11 cellular contexts compared by ENCODE assay signal in the genomic region with DNA sequence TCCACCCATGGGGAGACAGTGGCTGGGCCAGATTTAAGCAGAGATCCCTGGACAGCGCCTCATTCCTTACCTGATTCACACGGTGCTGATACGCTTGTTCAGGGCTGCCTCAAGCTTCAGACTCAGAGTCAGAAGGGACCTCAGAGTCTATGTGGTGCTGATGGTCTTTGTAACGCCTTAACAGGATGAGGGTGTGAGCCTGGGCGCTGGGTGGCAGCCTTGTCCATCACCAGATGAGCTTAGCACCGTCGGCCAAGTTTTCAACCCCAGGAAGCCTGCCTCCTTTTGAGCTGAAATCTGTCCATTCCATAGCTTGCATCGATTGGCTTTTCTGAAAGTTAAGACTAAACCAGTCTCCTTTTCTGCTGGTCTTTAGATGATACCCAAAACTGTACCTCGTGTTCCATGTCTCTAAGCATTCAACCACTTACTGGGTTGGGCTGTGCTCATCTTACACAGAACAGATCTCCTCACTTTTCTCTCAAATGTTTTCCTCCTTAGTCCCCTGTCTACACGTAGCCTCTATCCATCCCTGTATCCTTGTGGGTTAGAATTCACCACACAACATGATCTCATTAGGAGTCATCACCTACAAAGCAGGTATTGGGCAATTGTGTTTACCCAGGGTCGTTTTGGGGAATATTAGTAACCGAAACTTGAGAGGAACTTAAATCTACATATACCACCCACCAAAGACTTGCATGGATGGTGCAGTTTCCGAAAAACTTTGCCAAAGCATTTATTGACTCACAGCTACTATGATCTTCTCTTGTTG.
DNase-seq lines count a peak whose midpoint lies in the region; ATAC-seq, FAIRE-seq and TF ChIP-seq lines count a peak whose summit lies in the region.
"Had no signal": no experiment of that assay in that cellular context is flagged by ENCODE, and none has a peak within 500 bp of the region (broad histone marks: within the 10 kb centered on the region; RNA-seq: fewer than 3 reads in every experiment).

No MANE protein-coding gene starts in this region.

- no peak; the same call in 2 of the 3 replicates for ATAC-seq in K562
- peak; percentile 50 for ATAC-seq in left lobe of liver
- ATAC-seq in HG03354 (IDR thresholded peaks at IDR 0.05; ENCODE audit: poor library complexity, severe bottlenecking, unreplicated experiment): no peak

- WGBS in K562 (ENCODE audit: insufficient coverage, low coverage, missing lambda C conversion rate): under 1% methylated on average over 13 of the region's 13 CpGs

- peak in 2 of 3 experiments; percentile 18 to 26; a peak in 2 of 6 replicates for TF ChIP-seq CTCF in K562 (IDR thresholded peaks at IDR 0.05 in 2 of 3, conservative IDR thresholded peaks at IDR 0.05 in 1 of 3; ENCODE audit: insufficient read depth in 2 of 3, low read depth in 1 of 3, low read length in 3 of 3)
- no peak for TF ChIP-seq CTCF in HFFc6 (IDR thresholded peaks at IDR 0.05)

- 0 out of 2 replicates have a peak, but pooled peaks cover 4% of the 10 kb centered on the region for H3K36me3 Mint-ChIP-seq in HFFc6 (ENCODE audit: low read depth)
- H3K36me3 Mint-ChIP-seq in activated CD4-positive, alpha-beta memory T cell treated with anti-CD3 and anti-CD28 coated beads, Interleukin-2, amount 10 ng/mL, durations not matched to agents 7 days and 5 days (ENCODE audit: low read depth): no peaks in the 10 kb centered on the region
- H3K36me3 Mint-ChIP-seq: CD8-positive, alpha-beta memory T cell had no signal

- H3K4me1 ChIP-seq in K562 (replicated peaks in 1 of 2; ENCODE audit: control insufficient read depth in 2 of 2, insufficient read depth in 2 of 2, low read length in 2 of 2): no peaks in the 10 kb centered on the region

- POLR2A ChIA-PET in K562 (lab: Yijun Ruan, JAX): no interaction called here
- POLR2A ChIA-PET in activated CD4-positive, alpha-beta memory T cell treated with anti-CD3 and anti-CD28 coated beads, Interleukin-2, amount 10 ng/mL, durations not matched to agents 7 days and 5 days (lab: Charles Lee): no interaction called here

- H2AFZ ChIP-seq in K562 (ENCODE audit: low read depth, low read length): no peak overlapping the region

- TF ChIP-seq RAD21 in K562 (CRISPR knock-in tag; conservative IDR thresholded peaks at IDR 0.05 in 1 of 2, IDR thresholded peaks at IDR 0.05 in 1 of 2): peak in 1 of 2 experiments; percentile 26; a peak in 1 of 4 replicates

- no peak overlapping the region for H3K4me2 ChIP-seq in K562 (ENCODE audit: insufficient read depth, low read length)

- DNase-seq in C1 segment of cervical spinal cord (lab: John Stamatoyannopoulos, UW) (peak in 8 of 14 donors; percentile 6 to 82 (median 14)), LHCN-M2 (ENCODE audit: low read depth) (peak; percentile 82), K562 (ENCODE audit: extremely low read depth in 1 of 4, low spot score in 3 of 4) (peak in 1 of 4 experiments; percentile 6), left lobe of liver (ENCODE audit: low spot score) (no peak), HFFc6 (no peak)
- no peak for DNase-seq in activated CD4-positive, alpha-beta T cell treated with anti-CD3 and anti-CD28 coated beads, Interleukin-2, amount 50 U/mL, for 48 hours
- DNase-seq in activated CD4-positive, alpha-beta memory T cell treated with anti-CD3 and anti-CD28 coated beads, Interleukin-2, amount 10 ng/mL, durations not matched to agents 7 days and 5 days: no peak
- DNase-seq: amniotic stem cell; CD8-positive, alpha-beta memory T cell; SIG-M5 had no signal

- H3K9me3 Mint-ChIP-seq in HFFc6: peaks cover 18% of the 10 kb centered on the region
- peaks cover 2% of the 10 kb centered on the region for H3K9me3 Mint-ChIP-seq in activated CD4-positive, alpha-beta memory T cell treated with anti-CD3 and anti-CD28 coated beads, Interleukin-2, amount 10 ng/mL, durations not matched to agents 7 days and 5 days

- H4K20me1 ChIP-seq in K562 (replicated peaks; ENCODE audit: control insufficient read depth, insufficient read depth, low read length): no peaks in the 10 kb centered on the region

- no peaks in the 10 kb centered on the region for H3K9me3 ChIP-seq in K562 (replicated peaks; ENCODE audit: control insufficient read depth, insufficient read depth, low read depth, low read length)

- in situ Hi-C loops in K562 (cut with MboI): loop anchor here (10.0 kb wide), 1 partner anchor 935 kb away; no protein-coding TSS in a partner anchor

- H3K27ac Mint-ChIP-seq in HFFc6: no peak overlapping the region
- H3K27ac Mint-ChIP-seq in activated CD4-positive, alpha-beta memory T cell treated with anti-CD3 and anti-CD28 coated beads, Interleukin-2, amount 10 ng/mL, durations not matched to agents 7 days and 5 days: no peak overlapping the region
- H3K27ac Mint-ChIP-seq: CD8-positive, alpha-beta memory T cell had no signal

- H3K4me3 Mint-ChIP-seq in HFFc6: no peak overlapping the region
- H3K4me3 Mint-ChIP-seq in activated CD4-positive, alpha-beta memory T cell treated with anti-CD3 and anti-CD28 coated beads, Interleukin-2, amount 10 ng/mL, durations not matched to agents 7 days and 5 days: no peak overlapping the region
- H3K4me3 Mint-ChIP-seq: CD8-positive, alpha-beta memory T cell had no signal

- CTCF ChIA-PET in K562 (lab: Yijun Ruan, JAX; ENCODE audit: low intra/inter-chr PET ratio): no interaction called here
- CTCF ChIA-PET in activated CD4-positive, alpha-beta memory T cell treated with anti-CD3 and anti-CD28 coated beads, Interleukin-2, amount 10 ng/mL, durations not matched to agents 7 days and 5 days (lab: Charles Lee): no interaction called here

- no TSS peak for BruUV-seq in K562 (replicated peaks; lab: Mats Ljungman, UMichigan)

- no peak for FAIRE-seq in K562 (lab: Jason Lieb, UNC)

- no peaks in the 10 kb centered on the region for H3K9me1 ChIP-seq in K562 (ENCODE audit: control insufficient read depth, insufficient read depth, low read length)

- intact Hi-C loops in K562 (cut with micrococcal nuclease): no loop called here

- no peak for TF ChIP-seq EP300 in K562 (IDR thresholded peaks at IDR 0.05; ENCODE audit: low read length)

- H3K36me3 ChIP-seq in K562 (ENCODE audit: control insufficient read depth, insufficient read depth, low read length): no peaks in the 10 kb centered on the region

- no peak overlapping the region for H3K4me3 ChIP-seq in K562

- H3K9ac ChIP-seq in K562 (ENCODE audit: insufficient read depth in 1 of 2, low read depth in 2 of 2, low read length in 2 of 2): no peak overlapping the region

- no peaks in the 10 kb centered on the region for H3K79me2 ChIP-seq in K562 (ENCODE audit: control insufficient read depth, insufficient read depth, low read length)

- H3K27me3 Mint-ChIP-seq in HFFc6 (ENCODE audit: insufficient read depth): peaks cover 1% of the 10 kb centered on the region; the same call in 1 of the 2 replicates
- peaks cover 2% of the 10 kb centered on the region for H3K27me3 Mint-ChIP-seq in activated CD4-positive, alpha-beta memory T cell treated with anti-CD3 and anti-CD28 coated beads, Interleukin-2, amount 10 ng/mL, durations not matched to agents 7 days and 5 days

- H3K4me1 Mint-ChIP-seq in HFFc6 (ENCODE audit: low read depth): no peaks in the 10 kb centered on the region
- no peaks in the 10 kb centered on the region for H3K4me1 Mint-ChIP-seq in activated CD4-positive, alpha-beta memory T cell treated with anti-CD3 and anti-CD28 coated beads, Interleukin-2, amount 10 ng/mL, durations not matched to agents 7 days and 5 days
- H3K4me1 Mint-ChIP-seq: CD8-positive, alpha-beta memory T cell had no signal

- no peak for TF ChIP-seq POLR2A in K562 (conservative IDR thresholded peaks at IDR 0.05)

- no peak overlapping the region for H3K27ac ChIP-seq in K562 (ENCODE audit: extremely low read depth, low read depth, low read length)

- no peaks in the 10 kb centered on the region for H3K27me3 ChIP-seq in K562 (ENCODE audit: control insufficient read depth in 2 of 2, insufficient read depth in 2 of 2, low read length in 2 of 2)

TF ChIP-seq in K562, 482 proteins besides CTCF, POLR2A, EP300 and RAD21:
- TF ChIP-seq POLR2AphosphoS2 (IDR thresholded peaks at IDR 0.05; ENCODE audit: low read length) (no peak), GABPB1 (CRISPR knock-in tag; IDR thresholded peaks at IDR 0.05) (no peak), RBM39 (optimal IDR thresholded peaks at IDR 0.05; ENCODE audit: low read depth, low read length) (no peak), SOX6 (IDR thresholded peaks at IDR 0.05) (no peak), YBX1 (IDR thresholded peaks at IDR 0.05) (no peak), STAT6 (CRISPR knock-in tag; IDR thresholded peaks at IDR 0.05) (no peak), MXI1 (IDR thresholded peaks at IDR 0.05; ENCODE audit: low read depth, low read length) (no peak), ZSCAN32 (CRISPR knock-in tag; IDR thresholded peaks at IDR 0.05) (no peak), PHB (CRISPR knock-in tag; IDR thresholded peaks at IDR 0.05) (no peak), PPARD (CRISPR knock-in tag; IDR thresholded peaks at IDR 0.05) (no peak)

Comparison
In these comparisons a context has a peak if more than half of its experiments do, and no peak if none do; other contexts are left out.
1. DNase-seq: peak in C1 segment of cervical spinal cord (8 of 14) and LHCN-M2 (single experiment); none in left lobe of liver (single experiment), activated CD4-positive, alpha-beta T cell treated with anti-CD3 and anti-CD28 coated beads, Interleukin-2, amount 50 U/mL, for 48 hours (0 of 2), HFFc6 (single experiment) and activated CD4-positive, alpha-beta memory T cell treated with anti-CD3 and anti-CD28 coated beads, Interleukin-2, amount 10 ng/mL, durations not matched to agents 7 days and 5 days (single experiment).